18 cellular contexts compared by ENCODE assay signal in the genomic region with DNA sequence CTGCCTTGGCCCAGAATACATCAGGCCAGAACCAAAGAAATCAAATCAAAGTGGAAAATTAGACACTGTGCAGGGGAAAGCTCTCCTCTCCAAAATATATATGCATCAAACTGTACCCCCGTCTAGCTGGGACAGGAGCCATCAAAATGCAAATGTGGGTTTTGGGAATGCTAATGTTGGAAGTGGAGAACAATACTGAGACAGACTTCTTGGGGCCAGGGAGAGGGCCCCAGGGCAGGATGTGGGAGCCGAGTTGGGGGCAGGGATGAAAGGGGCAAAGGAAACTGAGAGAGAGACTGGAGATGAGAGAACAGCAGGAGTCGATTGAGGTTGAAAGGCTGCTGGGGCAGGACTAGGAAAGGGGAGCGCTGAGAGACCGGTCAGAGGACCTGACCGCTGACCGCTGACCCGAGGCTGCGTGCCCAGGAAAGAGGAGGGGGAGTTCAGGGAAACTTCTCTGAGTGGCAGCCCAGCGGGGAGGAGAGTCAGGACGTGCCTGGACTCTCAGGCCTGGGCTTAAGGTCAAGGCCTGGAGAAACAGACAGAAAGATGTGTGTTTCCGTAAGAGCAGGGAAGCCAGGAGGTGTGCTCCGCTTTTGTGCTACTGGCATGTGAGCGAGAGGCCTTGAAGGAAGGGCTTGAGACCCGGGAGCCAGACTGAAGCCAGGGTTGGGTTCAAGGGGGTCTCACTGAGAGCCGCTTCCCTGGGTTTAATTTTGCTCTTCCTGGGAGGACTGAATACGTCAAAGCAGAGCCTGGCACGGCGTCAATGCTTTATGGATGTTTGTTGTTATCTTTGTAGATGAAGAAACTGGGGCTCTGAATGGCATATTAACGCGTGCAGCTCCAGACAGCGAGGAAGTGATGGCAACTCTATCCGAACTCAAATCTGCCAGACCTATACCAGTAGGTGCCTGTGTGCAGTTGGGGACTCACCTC.
A peak's percentile ranks its signal among the peaks of the same experiment; 100 is the strongest.
DNase-seq lines count a peak whose midpoint lies in the region; ATAC-seq and TF ChIP-seq lines count a peak whose summit lies in the region.
"Had no signal": no experiment of that assay in that cellular context is flagged by ENCODE, and none has a peak within 500 bp of the region (broad histone marks: within the 10 kb centered on the region; RNA-seq: fewer than 3 reads in every experiment).

No MANE protein-coding gene starts in this region.

- no peaks in the 10 kb centered on the region for H3K9me3 Mint-ChIP-seq in CD4-positive, CD25-positive, alpha-beta regulatory T cell
- H3K9me3 Mint-ChIP-seq in endothelial cell (ENCODE audit: unreplicated experiment), result no peaks in the 10 kb centered on the region
- no peaks in the 10 kb centered on the region for H3K9me3 Mint-ChIP-seq in activated CD8-positive, alpha-beta T cell treated with anti-CD3 and anti-CD28 coated beads for 36 hours

- intact Hi-C loops in right lobe of liver (cut with DNase I), result no loop called here
- intact Hi-C loops in activated CD8-positive, alpha-beta T cell treated with anti-CD3 and anti-CD28 coated beads for 36 hours (cut with micrococcal nuclease), result no loop called here

- CTCF ChIA-PET in activated CD8-positive, alpha-beta T cell treated with anti-CD3 and anti-CD28 coated beads for 36 hours (lab: Charles Lee), result interaction anchor here (1.0 to 5.9 kb wide), 4 partner anchors 12 to 140 kb away, joined by 3 to 30 read pairs (median 8); no protein-coding TSS in a partner anchor

- peaks cover 9% of the 10 kb centered on the region for H3K27me3 Mint-ChIP-seq in CD4-positive, CD25-positive, alpha-beta regulatory T cell
- peaks cover 5% of the 10 kb centered on the region for H3K27me3 Mint-ChIP-seq in endothelial cell (ENCODE audit: unreplicated experiment)
- no peaks in the 10 kb centered on the region for H3K27me3 Mint-ChIP-seq in activated CD8-positive, alpha-beta T cell treated with anti-CD3 and anti-CD28 coated beads for 36 hours
- H3K27me3 Mint-ChIP-seq: activated naive CD8-positive, alpha-beta T cell had no signal

- no peak overlapping the region for H3K27ac ChIP-seq in CD4-positive, CD25-positive, alpha-beta regulatory T cell (ENCODE audit: insufficient read depth, low read length, poor library complexity, severe bottlenecking)
- H3K27ac ChIP-seq in HUES6 (ENCODE audit: low read depth, low read length), result peak overlapping the region; percentile 77
- H3K27ac ChIP-seq in right lobe of liver, result no peak overlapping the region
- H3K27ac ChIP-seq: GM23248, KMS-11, ovary had no signal

- H3K36me3 Mint-ChIP-seq in CD4-positive, CD25-positive, alpha-beta regulatory T cell, result no peaks in the 10 kb centered on the region
- H3K36me3 Mint-ChIP-seq in endothelial cell (ENCODE audit: low read depth, unreplicated experiment), result no peaks in the 10 kb centered on the region
- H3K36me3 Mint-ChIP-seq in activated CD8-positive, alpha-beta T cell treated with anti-CD3 and anti-CD28 coated beads for 36 hours (ENCODE audit: low read depth), result no peaks in the 10 kb centered on the region
- H3K36me3 Mint-ChIP-seq: activated naive CD8-positive, alpha-beta T cell had no signal

- ATAC-seq in CD4-positive, CD25-positive, alpha-beta regulatory T cell (ENCODE audit: low read depth in 2 of 2), result no peak
- ATAC-seq in right lobe of liver, result peak; percentile 63 to 90 (median 76)
- no peak for ATAC-seq in HG03280 (IDR thresholded peaks at IDR 0.05; ENCODE audit: unreplicated experiment)
- no peak for ATAC-seq in HG02981 (IDR thresholded peaks at IDR 0.05; ENCODE audit: unreplicated experiment)
- ATAC-seq in activated CD8-positive, alpha-beta T cell treated with anti-CD3 and anti-CD28 coated beads for 36 hours, result no peak

- no peaks in the 10 kb centered on the region for H3K27me3 ChIP-seq in CD4-positive, CD25-positive, alpha-beta regulatory T cell (ENCODE audit: control insufficient read depth, insufficient read depth, low read length)
- H3K27me3 ChIP-seq in HUES6 (ENCODE audit: control insufficient read depth, insufficient read depth, low read length), result no peaks in the 10 kb centered on the region; the same call in 1 of the 2 replicates
- H3K27me3 ChIP-seq in right lobe of liver, result no peaks in the 10 kb centered on the region
- H3K27me3 ChIP-seq: ovary had no signal

- H3K4me1 ChIP-seq in CD4-positive, CD25-positive, alpha-beta regulatory T cell (ENCODE audit: control insufficient read depth, insufficient read depth, low read length, poor library complexity, severe bottlenecking), result peaks cover 14% of the 10 kb centered on the region
- H3K4me1 ChIP-seq in HUES6 (ENCODE audit: control insufficient read depth, insufficient read depth, low read length), result peaks cover 59% of the 10 kb centered on the region
- peaks cover 0 to 12% (median 0%) of the 10 kb centered on the region in 4 donors for H3K4me1 ChIP-seq in right lobe of liver

- H3K27ac Mint-ChIP-seq in CD4-positive, CD25-positive, alpha-beta regulatory T cell, result peak overlapping the region; percentile 10 to 75 (median 57)
- H3K27ac Mint-ChIP-seq in endothelial cell (ENCODE audit: unreplicated experiment), result peak overlapping the region; percentile 92
- no peak overlapping the region for H3K27ac Mint-ChIP-seq in activated CD8-positive, alpha-beta T cell treated with anti-CD3 and anti-CD28 coated beads for 36 hours

- peak overlapping the region in 2 of 4 donors; percentile 17 to 85 for H3K4me3 Mint-ChIP-seq in CD4-positive, CD25-positive, alpha-beta regulatory T cell
- H3K4me3 Mint-ChIP-seq in endothelial cell (ENCODE audit: unreplicated experiment), result peak overlapping the region; percentile 53
- H3K4me3 Mint-ChIP-seq in activated CD8-positive, alpha-beta T cell treated with anti-CD3 and anti-CD28 coated beads for 36 hours, result no peak overlapping the region
- H3K4me3 Mint-ChIP-seq: activated naive CD8-positive, alpha-beta T cell had no signal

- POLR2A ChIA-PET in activated CD8-positive, alpha-beta T cell treated with anti-CD3 and anti-CD28 coated beads for 36 hours (lab: Charles Lee), result interaction anchor here (0.6 to 1.4 kb wide), 3 partner anchors 246 to 266 kb away, joined by 3 to 4 read pairs (median 3); no protein-coding TSS in a partner anchor

- peaks cover 10 to 45% (median 20%) of the 10 kb centered on the region in 4 donors for H3K4me1 Mint-ChIP-seq in CD4-positive, CD25-positive, alpha-beta regulatory T cell
- peaks cover 43% of the 10 kb centered on the region for H3K4me1 Mint-ChIP-seq in endothelial cell (ENCODE audit: unreplicated experiment)
- peaks cover 37% of the 10 kb centered on the region for H3K4me1 Mint-ChIP-seq in activated CD8-positive, alpha-beta T cell treated with anti-CD3 and anti-CD28 coated beads for 36 hours (ENCODE audit: low read depth)

- H3K9ac ChIP-seq in HUES6 (ENCODE audit: low read length), result peak overlapping the region; percentile 83
- H3K9ac ChIP-seq: GM23248, KMS-11 had no signal

- 56% methylated on average over 10 of the region's 23 CpGs for WGBS in right lobe of liver (ENCODE audit: insufficient coverage, low coverage, low lambda C conversion rate, missing lambda C conversion rate)

- no peak for TF ChIP-seq CTCF in endothelial cell (IDR thresholded peaks at IDR 0.05; ENCODE audit: unreplicated experiment)
- TF ChIP-seq CTCF in right lobe of liver (IDR thresholded peaks at IDR 0.05), result no peak
- no peak for TF ChIP-seq CTCF in activated CD8-positive, alpha-beta T cell treated with anti-CD3 and anti-CD28 coated beads for 36 hours (IDR thresholded peaks at IDR 0.05)

- H3K4me3 ChIP-seq in CD4-positive, CD25-positive, alpha-beta regulatory T cell (ENCODE audit: low read depth, low read length), result no peak overlapping the region
- H3K4me3 ChIP-seq in HUES6 (ENCODE audit: low read depth, low read length), result peak overlapping the region; percentile 10
- no peak overlapping the region for H3K4me3 ChIP-seq in right lobe of liver
- H3K4me3 ChIP-seq: GM23248, lung, ovary had no signal

- no peaks in the 10 kb centered on the region for H3K36me3 ChIP-seq in CD4-positive, CD25-positive, alpha-beta regulatory T cell (ENCODE audit: control insufficient read depth, insufficient read depth, low read length)
- peaks cover 17% of the 10 kb centered on the region; the same call in 1 of the 2 replicates for H3K36me3 ChIP-seq in HUES6 (ENCODE audit: control insufficient read depth, insufficient read depth, low read length)
- H3K36me3 ChIP-seq in right lobe of liver, result no peaks in the 10 kb centered on the region
- H3K36me3 ChIP-seq: ovary had no signal

- no peak for TF ChIP-seq POLR2A in right lobe of liver (IDR thresholded peaks at IDR 0.05)

- no peak for DNase-seq in CD4-positive, CD25-positive, alpha-beta regulatory T cell
- DNase-seq in endothelial cell (ENCODE audit: low spot score) (peak; percentile 53), right lobe of liver (peak in 2 of 3 donors; percentile 31 to 72), AG08396 (ENCODE audit: low spot score) (no peak)
- no peak for DNase-seq in activated CD8-positive, alpha-beta T cell treated with anti-CD3 and anti-CD28 coated beads for 36 hours
- DNase-seq: activated CD4-positive, CD25-positive, alpha-beta regulatory T cell; activated T-cell treated with anti-CD3 and anti-CD28 coated beads for 4 hours; GM23248; NCI-H1417 treated with DMSO at 0.1 percent for 48 hours; NCI-H345; stimulated activated CD4-positive, alpha-beta T cell treated with anti-CD3 and anti-CD28 coated beads, Interleukin-12 subunit alpha, Interleukin-12 subunit beta, amount 100 ng/mL, for 4 hours had no signal

- H3K9me3 ChIP-seq in CD4-positive, CD25-positive, alpha-beta regulatory T cell (ENCODE audit: control insufficient read depth in 2 of 2, low read length in 2 of 2), result no peaks in the 10 kb centered on the region
- H3K9me3 ChIP-seq in HUES6 (ENCODE audit: control insufficient read depth, insufficient read depth, low read depth, low read length), result no peaks in the 10 kb centered on the region
- no peaks in the 10 kb centered on the region for H3K9me3 ChIP-seq in right lobe of liver
- H3K9me3 ChIP-seq: ovary had no signal

Comparison
In these comparisons a context has a peak if more than half of its experiments do, and no peak if none do; other contexts are left out.
1. ATAC-seq: peak in right lobe of liver (4 of 4); none in CD4-positive, CD25-positive, alpha-beta regulatory T cell (0 of 2), HG03280 (single experiment), HG02981 (single experiment) and activated CD8-positive, alpha-beta T cell treated with anti-CD3 and anti-CD28 coated beads for 36 hours (single experiment).
2. DNase-seq: peak in endothelial cell (single experiment) and right lobe of liver (2 of 3); none in CD4-positive, CD25-positive, alpha-beta regulatory T cell (0 of 3), AG08396 (single experiment) and activated CD8-positive, alpha-beta T cell treated with anti-CD3 and anti-CD28 coated beads for 36 hours (single experiment).